ENCODE assay signal across 14 cellular contexts in genomic region chr1:18703041-18703621, GRCh38.
DNase-seq lines count a peak whose midpoint lies in the region; ATAC-seq, FAIRE-seq and TF ChIP-seq lines count a peak whose summit lies in the region.
"Had no signal": no experiment of that assay in that cellular context is flagged by ENCODE, and none has a peak within 500 bp of the region (broad histone marks: within the 10 kb centered on the region; RNA-seq: fewer than 3 reads in every experiment).

No MANE protein-coding gene starts in this region.

- 12% methylated on average over 7 of the region's 21 CpGs for WGBS in HepG2 (ENCODE audit: low lambda C conversion rate)

- in situ Hi-C loops in HepG2 (cut with HindIII; ENCODE audit: extremely low pct_ligation_motif_present, low pct_unique_long_range_greater_than_20kb), result no loop called here

- peak overlapping the region; percentile 44; the same call in 1 of the 2 replicates for H3K4me2 ChIP-seq in HepG2 (ENCODE audit: low read depth, low read length)

- peak; percentile 48 for TF ChIP-seq CTCF in HepG2 (CRISPR knock-in tag; IDR thresholded peaks at IDR 0.05)

- H3K27ac ChIP-seq in HUES6 (ENCODE audit: low read depth, low read length) (no peak overlapping the region), HepG2 (ENCODE audit: extremely low read length, insufficient read depth, low read length) (no peak overlapping the region)

- H3K36me3 ChIP-seq in HUES6 (ENCODE audit: control insufficient read depth, insufficient read depth, low read length) (no peaks in the 10 kb centered on the region), HepG2 (replicated peaks in 1 of 2; ENCODE audit: control insufficient read depth in 1 of 2, insufficient read depth in 2 of 2, low read length in 2 of 2) (no peaks in the 10 kb centered on the region)

- TF ChIP-seq POLR2A in HepG2 (IDR thresholded peaks at IDR 0.05; ENCODE audit: insufficient read depth in 1 of 2, low read depth in 2 of 2, low read length in 2 of 2), result no peak

- POLR2A ChIA-PET in HepG2 (lab: Yijun Ruan, JAX), result no interaction called here

- H3K79me2 ChIP-seq in HepG2 (ENCODE audit: insufficient read depth, low read length), result no peaks in the 10 kb centered on the region

- H3K36me3 Mint-ChIP-seq in stimulated activated effector memory CD8-positive, alpha-beta T cell treated with anti-CD3 and anti-CD28 coated beads, Interleukin-12 subunit alpha, Interleukin-12 subunit beta, amount 100 ng/mL, for 72 hours, result no peaks in the 10 kb centered on the region
- H3K36me3 Mint-ChIP-seq: activated naive CD4-positive, alpha-beta T cell treated with anti-CD3 and anti-CD28 coated beads, Interleukin-2, amount 50 U/mL, for 24 hours had no signal

- no peaks in the 10 kb centered on the region for H4K20me1 ChIP-seq in HepG2 (ENCODE audit: insufficient read depth, low read length)

- H3K4me1 ChIP-seq in HUES6 (ENCODE audit: control insufficient read depth, insufficient read depth, low read length) (no peaks in the 10 kb centered on the region), HepG2 (ENCODE audit: insufficient read depth, low read length) (no peaks in the 10 kb centered on the region)

- intact Hi-C loops in HepG2 (cut with micrococcal nuclease; ENCODE audit: unreplicated experiment), result no loop called here

- H3K27ac Mint-ChIP-seq in stimulated activated effector memory CD8-positive, alpha-beta T cell treated with anti-CD3 and anti-CD28 coated beads, Interleukin-12 subunit alpha, Interleukin-12 subunit beta, amount 100 ng/mL, for 72 hours, result no peak overlapping the region
- H3K27ac Mint-ChIP-seq: activated naive CD4-positive, alpha-beta T cell treated with anti-CD3 and anti-CD28 coated beads, Interleukin-2, amount 50 U/mL, for 24 hours had no signal

- FAIRE-seq in HepG2 (lab: Jason Lieb, UNC), result no peak

- peaks cover 30% of the 10 kb centered on the region for H3K27me3 ChIP-seq in HUES6 (ENCODE audit: control insufficient read depth, insufficient read depth, low read length)
- H3K27me3 ChIP-seq in HepG2 (ENCODE audit: control insufficient read depth in 1 of 2, insufficient read depth in 2 of 2, low read length in 2 of 2), result peaks cover 3 to 52% of the 10 kb centered on the region in 2 experiments; a peak in 4 of 5 replicates

- no TSS peak for BruUV-seq in HepG2 (replicated peaks; lab: Mats Ljungman, UMichigan)

- DNase-seq in Ammon's horn (ENCODE audit: low spot score), result peak; percentile 44
- DNase-seq in ecto neural progenitor cell (ENCODE audit: low spot score), result peak; percentile 75
- DNase-seq in HepG2 (ENCODE audit: low spot score), result peak; percentile 10
- DNase-seq in stimulated activated naive CD4-positive, alpha-beta T cell treated with Interleukin-2 at 50 U/mL for 16 hours (lab: John Stamatoyannopoulos, UW), result no peak
- no peak for DNase-seq in NAMALWA (ENCODE audit: low spot score)
- DNase-seq in stimulated activated effector memory CD8-positive, alpha-beta T cell treated with anti-CD3 and anti-CD28 coated beads, Interleukin-12 subunit alpha, Interleukin-12 subunit beta, amount 100 ng/mL, for 72 hours (ENCODE audit: low spot score in 2 of 2), result no peak
- DNase-seq in NCI-H524 (lab: John Stamatoyannopoulos, UW), result no peak
- DNase-seq: erythroblast; NCI-H1092 treated with DMSO at 0.1 percent for 48 hours; NCI-H510A; SHP77 treated with DMSO at 0.1 percent for 48 hours; stimulated activated naive CD8-positive, alpha-beta T cell treated with anti-CD3 and anti-CD28 coated beads, Interleukin-15, Interleukin-2, amounts not matched to agents 100 U/mL and 50 U/mL, for 24 hours had no signal

- no peaks in the 10 kb centered on the region for H3K9me3 Mint-ChIP-seq in stimulated activated effector memory CD8-positive, alpha-beta T cell treated with anti-CD3 and anti-CD28 coated beads, Interleukin-12 subunit alpha, Interleukin-12 subunit beta, amount 100 ng/mL, for 72 hours
- H3K9me3 Mint-ChIP-seq: activated naive CD4-positive, alpha-beta T cell treated with anti-CD3 and anti-CD28 coated beads, Interleukin-2, amount 50 U/mL, for 24 hours had no signal

- H3K9ac ChIP-seq in HUES6 (ENCODE audit: low read length) (no peak overlapping the region), HepG2 (ENCODE audit: insufficient read depth, low read depth, low read length) (no peak overlapping the region)

- H3K9me3 ChIP-seq in HUES6 (ENCODE audit: control insufficient read depth, insufficient read depth, low read depth, low read length) (no peaks in the 10 kb centered on the region), HepG2 (ENCODE audit: low read length) (no peaks in the 10 kb centered on the region)

- 0 out of 2 replicates have a peak, but pooled peaks have one; percentile 26 for TF ChIP-seq RAD21 in HepG2 (CRISPR knock-in tag; IDR thresholded peaks at IDR 0.05)

- no peaks in the 10 kb centered on the region for H3K4me1 Mint-ChIP-seq in stimulated activated effector memory CD8-positive, alpha-beta T cell treated with anti-CD3 and anti-CD28 coated beads, Interleukin-12 subunit alpha, Interleukin-12 subunit beta, amount 100 ng/mL, for 72 hours
- H3K4me1 Mint-ChIP-seq: activated naive CD4-positive, alpha-beta T cell treated with anti-CD3 and anti-CD28 coated beads, Interleukin-2, amount 50 U/mL, for 24 hours had no signal

- H2AFZ ChIP-seq in HepG2 (ENCODE audit: low read length), result no peak overlapping the region

- TF ChIP-seq EP300 in HepG2 (IDR thresholded peaks at IDR 0.05; ENCODE audit: low read depth in 2 of 2, low read length in 2 of 2), result no peak
- TF ChIP-seq EP300 in HepG2 (CRISPR knock-in tag; IDR thresholded peaks at IDR 0.05; ENCODE audit: borderline replicate concordance), result no peak

- peak; percentile 96 for ATAC-seq in HepG2
- no peak for ATAC-seq in stimulated activated effector memory CD8-positive, alpha-beta T cell treated with anti-CD3 and anti-CD28 coated beads, Interleukin-12 subunit alpha, Interleukin-12 subunit beta, amount 100 ng/mL, for 72 hours
- ATAC-seq: stimulated activated naive CD8-positive, alpha-beta T cell treated with anti-CD3 and anti-CD28 coated beads, Interleukin-15, Interleukin-2, amounts not matched to agents 100 U/mL and 50 U/mL, for 24 hours had no signal

- H3K4me3 ChIP-seq in HUES6 (ENCODE audit: low read depth, low read length) (peak overlapping the region; percentile 17; the same call in 1 of the 2 replicates), HepG2 (replicated peaks in 1 of 3; ENCODE audit: insufficient read depth in 1 of 3, low read depth in 2 of 3, low read length in 3 of 3) (no peak overlapping the region; a peak in 1 of 6 replicates)

- no peak overlapping the region for H3K4me3 Mint-ChIP-seq in stimulated activated effector memory CD8-positive, alpha-beta T cell treated with anti-CD3 and anti-CD28 coated beads, Interleukin-12 subunit alpha, Interleukin-12 subunit beta, amount 100 ng/mL, for 72 hours
- H3K4me3 Mint-ChIP-seq: activated naive CD4-positive, alpha-beta T cell treated with anti-CD3 and anti-CD28 coated beads, Interleukin-2, amount 50 U/mL, for 24 hours had no signal

- CTCF ChIA-PET in HepG2 (lab: Yijun Ruan, JAX; ENCODE audit: low intra/inter-chr PET ratio, low total read pairs), result no interaction called here

TF ChIP-seq in HepG2, 621 proteins besides CTCF, POLR2A, EP300 and RAD21 (continues in another document):
- TF ChIP-seq EZH2 (conservative IDR thresholded peaks at IDR 0.05; ENCODE audit: low read depth, low read length), result 0 out of 2 replicates have a peak, but pooled peaks have one; percentile 70
- peak; percentile 43 for TF ChIP-seq STAG1 (CRISPR knock-in tag; IDR thresholded peaks at IDR 0.05)
- TF ChIP-seq ZNF687 (CRISPR knock-in tag; IDR thresholded peaks at IDR 0.05), result peak; percentile 36
- TF ChIP-seq XRCC5 (optimal IDR thresholded peaks at IDR 0.05; ENCODE audit: low read length), result peak; percentile 17
- TF ChIP-seq ZFP91 (CRISPR knock-in tag; IDR thresholded peaks at IDR 0.05; ENCODE audit: borderline replicate concordance), result peak; percentile 15; the same call in 1 of the 2 replicates
- TF ChIP-seq HNRNPLL (IDR thresholded peaks at IDR 0.05; ENCODE audit: low read depth, low read length, poor library complexity, severe bottlenecking), result peak; percentile 28
- TF ChIP-seq ZNF564 (CRISPR knock-in tag; IDR thresholded peaks at IDR 0.05), result no peak

Comparison
In these comparisons a context has a peak if more than half of its experiments do, and no peak if none do; other contexts are left out.
1. DNase-seq: peak in Ammon's horn (single experiment), ecto neural progenitor cell (single experiment) and HepG2 (single experiment); none in stimulated activated naive CD4-positive, alpha-beta T cell treated with Interleukin-2 at 50 U/mL for 16 hours (single experiment), NAMALWA (single experiment), stimulated activated effector memory CD8-positive, alpha-beta T cell treated with anti-CD3 and anti-CD28 coated beads, Interleukin-12 subunit alpha, Interleukin-12 subunit beta, amount 100 ng/mL, for 72 hours (0 of 2) and NCI-H524 (0 of 2).